In genomic region chr11:36744375-36745168, GRCh38 we compare ENCODE assay signal across 8 cellular contexts.
DNase-seq lines count a peak whose midpoint lies in the region; ATAC-seq, FAIRE-seq and TF ChIP-seq lines count a peak whose summit lies in the region.

No MANE protein-coding gene starts in this region.

- H3K4me1 Mint-ChIP-seq in progenitor cell of endocrine pancreas (ENCODE audit: low read depth), result no peaks in the 10 kb centered on the region

- POLR2A ChIA-PET in GM10248 (lab: Yijun Ruan, JAX), result no interaction called here

- peak; percentile 81 for TF ChIP-seq CTCF in GM10248 (IDR thresholded peaks at IDR 0.05; ENCODE audit: control extremely low read depth, extremely low read depth, low read depth, missing control alignments)
- peak; percentile 66 for TF ChIP-seq CTCF in RWPE2 (IDR thresholded peaks at IDR 0.05; ENCODE audit: poor library complexity, severe bottlenecking)
- peak; percentile 73 for TF ChIP-seq CTCF in progenitor cell of endocrine pancreas (IDR thresholded peaks at IDR 0.05; ENCODE audit: unreplicated experiment)

- DNase-seq in GM10248 (ENCODE audit: extremely low spot score) (peak; percentile 34), HUDEP-2 (lab: John Stamatoyannopoulos, UW; ENCODE audit: unreplicated experiment in 76 of 76) (peak in 52 of 76 experiments; percentile 1 to 63 (median 34)), RWPE2 (ENCODE audit: low spot score) (peak; percentile 57), Right ventricle myocardium inferior (ENCODE audit: missing footprints) (peak; percentile 87), progenitor cell of endocrine pancreas (ENCODE audit: low spot score, unreplicated experiment) (peak; percentile 51), GM19239 (ENCODE audit: insufficient read length, low spot score) (no peak)
- DNase-seq in activated naive CD4-positive, alpha-beta T cell treated with Interleukin-2 at 50 U/mL for 16 hours, result peak; percentile 65

- peaks cover 12% of the 10 kb centered on the region for H3K27me3 Mint-ChIP-seq in progenitor cell of endocrine pancreas

- no peak for FAIRE-seq in GM19239 (lab: Jason Lieb, UNC)

- H3K4me3 Mint-ChIP-seq in progenitor cell of endocrine pancreas (ENCODE audit: low read depth), result no peak overlapping the region

- no peaks in the 10 kb centered on the region for H3K9me3 ChIP-seq in RWPE2 (ENCODE audit: severe bottlenecking)

- no peaks in the 10 kb centered on the region for H3K9me3 Mint-ChIP-seq in progenitor cell of endocrine pancreas (ENCODE audit: low read depth)

- H3K36me3 Mint-ChIP-seq in progenitor cell of endocrine pancreas (ENCODE audit: insufficient read depth), result no peaks in the 10 kb centered on the region

- no peaks in the 10 kb centered on the region for H3K36me3 ChIP-seq in RWPE2 (ENCODE audit: low read depth)

- H3K4me3 ChIP-seq in RWPE2 (ENCODE audit: severe bottlenecking), result no peak overlapping the region

- no peaks in the 10 kb centered on the region for H3K4me1 ChIP-seq in RWPE2 (ENCODE audit: insufficient read depth, poor library complexity, severe bottlenecking)

- H3K27ac ChIP-seq in RWPE2 (ENCODE audit: poor library complexity, severe bottlenecking), result no peak overlapping the region

- ATAC-seq in RWPE2 (ENCODE audit: low read depth) (peak; percentile 49), Right ventricle myocardium inferior (peak; percentile 33), GM21786 (IDR thresholded peaks at IDR 0.05; ENCODE audit: unreplicated experiment) (no peak)

- H3K27ac Mint-ChIP-seq in progenitor cell of endocrine pancreas, result no peak overlapping the region

- intact Hi-C loops in Right ventricle myocardium inferior (cut with DNase I), result loop anchor here (5.0 kb wide), 1 partner anchor 182 kb away; no protein-coding TSS in a partner anchor

- peaks cover 6% of the 10 kb centered on the region for H3K27me3 ChIP-seq in RWPE2 (ENCODE audit: insufficient read depth, poor library complexity, severe bottlenecking)

- CTCF ChIA-PET in GM10248 (lab: Yijun Ruan, JAX), result interaction anchor here (0.6 to 18.8 kb wide), 15 partner anchors 9 to 455 kb away, joined by 3 to 504 read pairs (median 6); partner anchors contain the start of genes COMMD9 and RAG1
